Comparison of ENCODE assay signal across 1 cellular context in the genomic region with DNA sequence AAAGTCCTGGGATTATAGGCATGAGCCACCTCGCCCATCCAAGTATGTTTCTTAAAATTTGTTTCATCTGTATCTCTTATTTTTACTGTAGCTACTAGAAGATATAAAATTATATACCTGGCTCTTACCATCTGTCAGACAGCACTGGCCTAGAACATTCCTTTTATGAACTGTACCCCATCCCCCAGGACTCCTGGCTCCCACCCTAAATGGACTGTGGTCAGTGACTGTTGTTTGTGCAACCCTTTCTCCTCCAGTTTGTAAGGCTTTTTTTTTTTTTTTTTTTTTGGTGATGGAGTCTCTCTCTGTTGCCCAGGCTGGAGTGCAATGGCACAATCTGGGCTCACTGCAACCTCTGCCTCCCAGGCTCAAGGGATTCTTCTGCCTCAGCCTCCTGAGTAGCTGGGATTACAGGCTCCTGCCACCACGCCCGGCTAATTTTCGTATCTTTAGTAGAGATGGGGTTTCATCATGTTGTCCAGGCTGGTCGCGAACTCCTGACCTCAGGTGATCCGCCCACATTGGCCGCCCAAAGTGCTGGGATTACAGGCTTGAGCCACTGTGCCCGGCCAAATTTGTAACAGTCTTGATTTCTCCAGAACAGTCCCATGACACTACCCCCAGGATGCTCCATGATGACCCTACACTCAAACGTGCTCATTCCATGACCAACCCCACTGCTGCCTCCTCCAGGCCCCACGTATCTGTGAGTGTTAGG.
TF ChIP-seq lines count a peak whose summit lies in the region.

No MANE protein-coding gene starts in this region.

TF ChIP-seq in IMR-90, 13 proteins besides CTCF, POLR2A, EP300 and RAD21:
- TF ChIP-seq NFE2L2 (IDR thresholded peaks at IDR 0.05; ENCODE audit: low read depth, low read length) = no peak
- no peak for TF ChIP-seq FOS (IDR thresholded peaks at IDR 0.05; ENCODE audit: low read depth, low read length)
- no peak for TF ChIP-seq RFX5 (IDR thresholded peaks at IDR 0.05; ENCODE audit: low read depth, low read length)
- TF ChIP-seq MXI1 (IDR thresholded peaks at IDR 0.05; ENCODE audit: borderline replicate concordance, low read depth, low read length) = no peak
- no peak for TF ChIP-seq BHLHE40 (IDR thresholded peaks at IDR 0.05; ENCODE audit: low read depth, low read length)
- TF ChIP-seq RCOR1 (IDR thresholded peaks at IDR 0.05; ENCODE audit: insufficient replicate concordance, low read length) = no peak
